ENCODE assay signal across 8 cellular contexts in the genomic region with DNA sequence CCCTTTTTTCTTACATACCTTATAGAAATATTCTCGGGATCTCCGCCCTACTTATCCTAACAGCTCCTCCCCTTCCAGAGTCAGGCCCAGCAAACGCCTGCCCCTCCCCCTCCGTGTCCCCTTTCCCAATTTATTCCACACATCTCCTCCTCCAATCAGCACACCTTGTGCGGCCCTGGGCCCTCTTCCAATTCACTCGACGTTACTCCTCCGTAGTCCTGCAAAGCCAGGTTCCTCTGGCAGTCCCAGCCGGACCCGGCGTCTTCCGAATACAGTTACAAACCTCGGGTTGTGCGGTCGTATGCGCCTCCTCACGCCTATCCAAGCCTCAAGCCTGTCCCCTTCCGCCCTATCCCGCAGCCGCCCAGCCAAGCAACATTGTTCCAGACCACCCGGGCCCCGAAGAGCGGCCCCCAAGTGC. TPM values are rescaled to one million over a fixed set of nuclear protein-coding genes. Genes with fewer than 3 reads are reported as not detected.
A peak's percentile ranks its signal among the peaks of the same experiment; 100 is the strongest.
DNase-seq lines count a peak whose midpoint lies in the region; ATAC-seq and TF ChIP-seq lines count a peak whose summit lies in the region.

No MANE protein-coding gene starts in this region.

- in situ Hi-C loops in SK-MEL-5 (cut with HindIII; ENCODE audit: low pct_unique_long_range_greater_than_20kb, low sequenced_read_pairs) = no loop called here

- peak; percentile 56 for DNase-seq in Daoy (ENCODE audit: low read depth)
- DNase-seq in SK-MEL-5 (ENCODE audit: low read depth, low spot score) = peak; percentile 65
- peak; percentile 72 for DNase-seq in epithelial cell of esophagus (ENCODE audit: low read depth)
- no peak for DNase-seq in germinal center (ENCODE audit: low spot score)
- DNase-seq in stimulated activated CD4-positive, alpha-beta T cell treated with anti-CD3 and anti-CD28 coated beads, Interleukin-15, amount 100 ng/mL, for 24 hours = no peak

- H3K36me3 ChIP-seq in HUES6 (ENCODE audit: control insufficient read depth, insufficient read depth, low read length) = peaks cover 4% of the 10 kb centered on the region; the same call in 1 of the 2 replicates
- no peaks in the 10 kb centered on the region for H3K36me3 ChIP-seq in mucosa of stomach (ENCODE audit: control insufficient read depth, insufficient read depth, low read length)

- no peak for TF ChIP-seq CTCF in epithelial cell of esophagus (IDR thresholded peaks at IDR 0.05; ENCODE audit: insufficient read depth, low read depth, low read length, missing control alignments)

- H3K4me1 ChIP-seq in HUES6 (ENCODE audit: control insufficient read depth, insufficient read depth, low read length) (0 out of 2 replicates have a peak, but pooled peaks cover 3% of the 10 kb centered on the region), mucosa of stomach (ENCODE audit: control insufficient read depth, insufficient read depth, low read length) (no peaks in the 10 kb centered on the region)

- H3K9ac ChIP-seq in HUES6 (ENCODE audit: low read length) = peak overlapping the region; percentile 87
- peak overlapping the region; percentile 66 for H3K9ac ChIP-seq in mucosa of stomach (ENCODE audit: low read length)

- H3K27ac ChIP-seq in HUES6 (ENCODE audit: low read depth, low read length) = peak overlapping the region; percentile 81

- ATAC-seq in HG03565 (IDR thresholded peaks at IDR 0.05; ENCODE audit: unreplicated experiment) = no peak

- 0 out of 2 replicates have a peak, but pooled peaks cover 3% of the 10 kb centered on the region for H3K9me3 ChIP-seq in HUES6 (ENCODE audit: control insufficient read depth, insufficient read depth, low read depth, low read length)
- no peaks in the 10 kb centered on the region for H3K9me3 ChIP-seq in mucosa of stomach (ENCODE audit: control insufficient read depth, low read length)

- H3K27me3 ChIP-seq in HUES6 (ENCODE audit: control insufficient read depth, insufficient read depth, low read length) (no peaks in the 10 kb centered on the region), mucosa of stomach (ENCODE audit: control insufficient read depth, insufficient read depth, low read length) (no peaks in the 10 kb centered on the region)

- peak overlapping the region; percentile 69 for H3K4me3 ChIP-seq in HUES6 (ENCODE audit: low read depth, low read length)
- peak overlapping the region; percentile 71 for H3K4me3 ChIP-seq in epithelial cell of esophagus (ENCODE audit: low read length)
- H3K4me3 ChIP-seq in mucosa of stomach (ENCODE audit: low read length) = peak overlapping the region; percentile 67

RNA-seq across cellular contexts. Expression of a gene that starts 0.7 kb away (rescaled TPM):
- total RNA-seq in Daoy (2014; rRNA removed; shearing (Covaris generic)) = 81.6 and 88.1 TPM in 2 replicates
- total RNA-seq in SK-MEL-5 (2014; rRNA removed; shearing (Covaris generic)) = 43.9 and 47.2 TPM in 2 replicates
- 46.9 and 61.0 TPM in 2 replicates for polyA plus RNA-seq in SK-MEL-5 (2015; cell fraction: cytosol; rRNA removed)
- polyA plus RNA-seq in SK-MEL-5 (2015; cell fraction: nucleus; rRNA removed) = 21.4 and 24.2 TPM in 2 replicates

RNA-seq across cellular contexts. Expression of a gene that starts 7.0 kb away (rescaled TPM):
- total RNA-seq in Daoy (2014; rRNA removed; shearing (Covaris generic)) = 8.2 and 11.8 TPM in 2 replicates
- 11.0 and 13.0 TPM in 2 replicates for total RNA-seq in SK-MEL-5 (2014; rRNA removed; shearing (Covaris generic))
- 16.9 and 21.1 TPM in 2 replicates for polyA plus RNA-seq in SK-MEL-5 (2015; cell fraction: cytosol; rRNA removed)
- 25.1 and 30.3 TPM in 2 replicates for polyA plus RNA-seq in SK-MEL-5 (2015; cell fraction: nucleus; rRNA removed)

RNA-seq across cellular contexts. Expression of a gene that starts 52.4 kb away (rescaled TPM):
- total RNA-seq in Daoy (2014; rRNA removed; shearing (Covaris generic)) = 19.1 and 22.3 TPM in 2 replicates
- 32.6 and 35.4 TPM in 2 replicates for total RNA-seq in SK-MEL-5 (2014; rRNA removed; shearing (Covaris generic))
- 185 and 219 TPM in 2 replicates for polyA plus RNA-seq in SK-MEL-5 (2015; cell fraction: cytosol; rRNA removed)
- polyA plus RNA-seq in SK-MEL-5 (2015; cell fraction: nucleus; rRNA removed) = 61.3 and 71.3 TPM in 2 replicates

Comparison
In these comparisons a context has a peak if more than half of its experiments do, and no peak if none do; other contexts are left out.
1. DNase-seq: peak in Daoy (single experiment), SK-MEL-5 (single experiment) and epithelial cell of esophagus (single experiment); none in germinal center (single experiment) and stimulated activated CD4-positive, alpha-beta T cell treated with anti-CD3 and anti-CD28 coated beads, Interleukin-15, amount 100 ng/mL, for 24 hours (single experiment).
2. Peak in every context shown above with its lines, with median percentiles within 50 percentile points of each other: H3K4me3 ChIP-seq.